In genomic region chr6:18265099-18265372, GRCh38 we compare ENCODE assay signal across 8 cellular contexts. TPM values are rescaled to one million over a fixed set of nuclear protein-coding genes. Genes with fewer than 3 reads are reported as not detected.
DNase-seq lines count a peak whose midpoint lies in the region; ATAC-seq, FAIRE-seq and TF ChIP-seq lines count a peak whose summit lies in the region.

No MANE protein-coding gene starts in this region.

- POLR2A ChIA-PET in activated B cell treated with CpG ODN at 0.5 μM for 24 hours (lab: Charles Lee), result interaction anchor here (0.7 kb wide), 1 partner anchor 136 kb away, joined by 3 read pairs; no protein-coding TSS in a partner anchor

- peak overlapping the region; percentile 89 for H3K4me3 Mint-ChIP-seq in activated B cell treated with CpG ODN at 0.5 μM for 24 hours

- ATAC-seq in activated B cell treated with CpG ODN at 0.5 μM for 24 hours (ENCODE audit: low read depth) (no peak), GM18511 (IDR thresholded peaks at IDR 0.05; ENCODE audit: unreplicated experiment) (no peak), HG02884 (IDR thresholded peaks at IDR 0.05; ENCODE audit: unreplicated experiment) (no peak)

- H3K36me3 Mint-ChIP-seq in activated B cell treated with CpG ODN at 0.5 μM for 24 hours (ENCODE audit: low read depth), result peaks cover 17% of the 10 kb centered on the region

- H3K36me3 ChIP-seq in iPS-18a (ENCODE audit: control insufficient read depth, low read depth, low read length) (peaks cover 12% of the 10 kb centered on the region), stomach smooth muscle (ENCODE audit: control insufficient read depth in 2 of 2, insufficient read depth in 2 of 2, low read length in 2 of 2) (no peaks in the 10 kb centered on the region)

- H3K4me3 ChIP-seq in iPS-18a (ENCODE audit: low read length) (peak overlapping the region; percentile 81), stomach smooth muscle (ENCODE audit: low read length in 2 of 2) (peak overlapping the region; percentile 84 to 89)

- H3K27ac Mint-ChIP-seq in activated B cell treated with CpG ODN at 0.5 μM for 24 hours, result peak overlapping the region; percentile 94

- TF ChIP-seq CTCF in activated B cell treated with CpG ODN at 0.5 μM for 24 hours (IDR thresholded peaks at IDR 0.05), result no peak

- DNase-seq in NCI-H146 treated with DMSO at 0.1 percent for 48 hours (lab: John Stamatoyannopoulos, UW; ENCODE audit: unreplicated experiment), result peak; percentile 33
- DNase-seq in NCI-H146 (lab: John Stamatoyannopoulos, UW), result no peak
- DNase-seq in activated B cell treated with CpG ODN at 0.5 μM for 24 hours, result no peak
- no peak for DNase-seq in RCC 7860 (ENCODE audit: low spot score)

- H3K4me1 ChIP-seq in iPS-18a (ENCODE audit: control insufficient read depth, low read depth, low read length) (peaks cover 26% of the 10 kb centered on the region), stomach smooth muscle (ENCODE audit: control insufficient read depth, insufficient read depth, low read length) (peaks cover 15% of the 10 kb centered on the region)

- H3K9ac ChIP-seq in iPS-18a (ENCODE audit: low read length) (peak overlapping the region; percentile 75), stomach smooth muscle (ENCODE audit: low read length in 2 of 2) (peak overlapping the region; percentile 83 to 84)

- no peaks in the 10 kb centered on the region for H3K9me3 Mint-ChIP-seq in activated B cell treated with CpG ODN at 0.5 μM for 24 hours

- H3K27me3 ChIP-seq in iPS-18a (ENCODE audit: control insufficient read depth, insufficient read depth, low read length), result no peaks in the 10 kb centered on the region
- no peaks in the 10 kb centered on the region for H3K27me3 ChIP-seq in stomach smooth muscle (ENCODE audit: control insufficient read depth in 1 of 2, insufficient read depth in 2 of 2, low read length in 2 of 2)

- FAIRE-seq in RCC 7860 (lab: Jason Lieb, UNC), result no peak

- intact Hi-C loops in activated B cell treated with CpG ODN at 0.5 μM for 24 hours (cut with micrococcal nuclease), result loop anchor here (10.0 kb wide), 1 partner anchor 50 kb away; no protein-coding TSS in a partner anchor

- H3K27ac ChIP-seq in iPS-18a (ENCODE audit: low read length) (peak overlapping the region; percentile 19), stomach smooth muscle (ENCODE audit: low read length) (peak overlapping the region; percentile 83)

- no peaks in the 10 kb centered on the region for H3K27me3 Mint-ChIP-seq in activated B cell treated with CpG ODN at 0.5 μM for 24 hours

- CTCF ChIA-PET in activated B cell treated with CpG ODN at 0.5 μM for 24 hours (lab: Charles Lee), result interaction anchor here (1.1 kb wide), 1 partner anchor 239 kb away, joined by 3 read pairs; no protein-coding TSS in a partner anchor

- H3K4me1 Mint-ChIP-seq in activated B cell treated with CpG ODN at 0.5 μM for 24 hours, result peaks cover 42% of the 10 kb centered on the region

- H3K9me3 ChIP-seq in iPS-18a (ENCODE audit: control insufficient read depth, low read depth, low read length) (no peaks in the 10 kb centered on the region), stomach smooth muscle (ENCODE audit: control insufficient read depth in 2 of 2, low read length in 2 of 2) (no peaks in the 10 kb centered on the region)

RNA-seq across cellular contexts. Expression of gene DEK, which starts 0.7 kb away (rescaled TPM):
- 80.8 and 81.9 TPM in 2 replicates for total RNA-seq in activated B cell treated with CpG ODN at 0.5 μM for 24 hours
